34 cellular contexts compared by ENCODE assay signal in genomic region chr20:58963060-58963584, GRCh38. TPM values are rescaled to one million over a fixed set of nuclear protein-coding genes. Genes with fewer than 3 reads are reported as not detected.
DNase-seq lines count a peak whose midpoint lies in the region; ATAC-seq and TF ChIP-seq lines count a peak whose summit lies in the region.
"Had no signal": no experiment of that assay in that cellular context is flagged by ENCODE, and none has a peak within 500 bp of the region (broad histone marks: within the 10 kb centered on the region; RNA-seq: fewer than 3 reads in every experiment).

No MANE protein-coding gene starts in this region.

- H3K4ac ChIP-seq in H9 (ENCODE audit: low read depth, low read length) = no peak overlapping the region

- H3K36me3 ChIP-seq in mesodermal cell (ENCODE audit: control insufficient read depth, insufficient read depth, low read length) = no peaks in the 10 kb centered on the region
- H3K36me3 ChIP-seq: colonic mucosa, heart left ventricle, upper lobe of right lung had no signal

- H3K4me3 ChIP-seq in choroid plexus epithelial cell (ENCODE audit: low read depth, low read length) (no peak overlapping the region), mesodermal cell (ENCODE audit: extremely low read depth, insufficient read depth, low read length, poor library complexity, severe bottlenecking) (no peak overlapping the region)
- H3K4me3 ChIP-seq: A549, colonic mucosa, heart left ventricle, upper lobe of right lung had no signal

- H2BK120ac ChIP-seq in H9 (ENCODE audit: low read depth, low read length, poor library complexity, severe bottlenecking) = no peak overlapping the region

- H3K23ac ChIP-seq in H9 (ENCODE audit: insufficient read length, low read depth, low read length) = no peak overlapping the region

- no peak overlapping the region for H4K5ac ChIP-seq in H9 (ENCODE audit: insufficient read length, low read depth, low read length)

- no peak overlapping the region for H2AFZ ChIP-seq in H9 (ENCODE audit: low read length)

- peaks cover 6 to 9% of the 10 kb centered on the region in 2 experiments; a peak in 2 of 4 replicates for H3K4me1 Mint-ChIP-seq in H9
- H3K4me1 Mint-ChIP-seq: activated naive CD4-positive, alpha-beta T cell treated with anti-CD3 and anti-CD28 coated beads, Interleukin-2, amount 50 U/mL, for 24 hours; stimulated activated naive B cell treated with anti-CD40 and anti-IgM and Interleukin-4, amounts not matched to agents 10 μg/mL and 1 μg/mL and 100 μg/mL, for 72 hours had no signal

- TF ChIP-seq CTCF in 22Rv1 (IDR thresholded peaks at IDR 0.05) (peak; percentile 55), H9 (conservative IDR thresholded peaks at IDR 0.05) (peak; percentile 60), choroid plexus epithelial cell (conservative IDR thresholded peaks at IDR 0.05; ENCODE audit: low read depth, low read length) (peak; percentile 8)

- H3K27ac Mint-ChIP-seq in H9 = peak overlapping the region in 1 of 3 experiments; percentile 8; a peak in 1 of 7 replicates
- H3K27ac Mint-ChIP-seq: activated naive CD4-positive, alpha-beta T cell treated with anti-CD3 and anti-CD28 coated beads, Interleukin-2, amount 50 U/mL, for 24 hours; activated T-helper 2 cell treated with anti-CD3 and anti-CD28 coated beads, Interferon-gamma antibody, Interleukin-2, Interleukin-4, amounts not matched to agents 10 μg/mL and 5 μg/mL and 100 μg/mL, durations not matched to agents 14 hours and 24 hours and 36 hours; effector memory CD8-positive, alpha-beta T cell; naive thymus-derived CD4-positive, alpha-beta T cell; stimulated activated naive B cell treated with anti-CD40 and anti-IgM and Interleukin-4, amounts not matched to agents 10 μg/mL and 1 μg/mL and 100 μg/mL, for 72 hours had no signal

- no peak for ATAC-seq in HG03159 (IDR thresholded peaks at IDR 0.05; ENCODE audit: unreplicated experiment)
- no peak for ATAC-seq in HG03378 (IDR thresholded peaks at IDR 0.05; ENCODE audit: unreplicated experiment)
- ATAC-seq: A549; effector memory CD8-positive, alpha-beta T cell; foreskin keratinocyte; heart left ventricle; naive thymus-derived CD4-positive, alpha-beta T cell; Panc1; stimulated activated naive B cell treated with anti-CD40 and anti-IgM and Interleukin-4, amounts not matched to agents 10 μg/mL and 1 μg/mL and 100 μg/mL, for 72 hours; upper lobe of right lung had no signal

- H3K27me3 Mint-ChIP-seq in H9 (ENCODE audit: low read depth) = peaks cover 10% of the 10 kb centered on the region
- H3K27me3 Mint-ChIP-seq: activated naive CD4-positive, alpha-beta T cell treated with anti-CD3 and anti-CD28 coated beads, Interleukin-2, amount 50 U/mL, for 24 hours had no signal

- no peaks in the 10 kb centered on the region for H3K79me2 ChIP-seq in H9 (ENCODE audit: insufficient read depth, low read length)

- intact Hi-C loops in posterior cingulate gyrus (cut with DNase I) = no loop called here

- no peak overlapping the region for H4K8ac ChIP-seq in H9 (replicated peaks; ENCODE audit: insufficient read length, low read depth, low read length)

- no peak overlapping the region for H2BK5ac ChIP-seq in H9 (ENCODE audit: insufficient read length, low read length)

- no peaks in the 10 kb centered on the region for H3K9me3 ChIP-seq in H9 (ENCODE audit: control insufficient read depth, low read depth, low read length)
- peaks cover 3% of the 10 kb centered on the region for H3K9me3 ChIP-seq in mesodermal cell (ENCODE audit: control insufficient read depth, low read length)
- H3K9me3 ChIP-seq: colonic mucosa, upper lobe of right lung had no signal

- H3K56ac ChIP-seq in H9 (ENCODE audit: insufficient read length, low read depth, low read length) = no peak overlapping the region

- H3K14ac ChIP-seq in H9 (ENCODE audit: insufficient read depth, low read length) = no peak overlapping the region

- no peak overlapping the region for H3T11ph ChIP-seq in H9 (ENCODE audit: low read length)

- H3K79me1 ChIP-seq in H9 (ENCODE audit: insufficient read depth, low read depth, low read length, poor library complexity, severe bottlenecking) = no peaks in the 10 kb centered on the region

- H2BK15ac ChIP-seq in H9 (ENCODE audit: low read depth, low read length) = no peak overlapping the region

- no peak overlapping the region for H3K18ac ChIP-seq in H9 (ENCODE audit: insufficient read length, low read depth, low read length)

- no peaks in the 10 kb centered on the region for H3K27me3 ChIP-seq in H9 (ENCODE audit: insufficient read depth, low read length)
- H3K27me3 ChIP-seq: colonic mucosa, heart left ventricle, upper lobe of right lung had no signal

- H2BK12ac ChIP-seq in H9 (ENCODE audit: insufficient read length, low read depth, low read length) = no peak overlapping the region

- no peak overlapping the region for H4K91ac ChIP-seq in H9 (ENCODE audit: insufficient read length, low read depth, low read length)

- H3K36me3 Mint-ChIP-seq in H9 (ENCODE audit: insufficient read depth in 1 of 3, low read depth in 3 of 3) = no peaks in the 10 kb centered on the region
- H3K36me3 Mint-ChIP-seq: activated naive CD4-positive, alpha-beta T cell treated with anti-CD3 and anti-CD28 coated beads, Interleukin-2, amount 50 U/mL, for 24 hours had no signal

- WGBS in H9 (ENCODE audit: extremely low coverage, insufficient read length, low lambda C conversion rate) = no CpG with 5 or more reads among the region's 8 CpGs
- WGBS in mesodermal cell (ENCODE audit: insufficient coverage in 2 of 2), 2 experiments = 77 to 79% methylated on average over 3 of the region's 8 CpGs

- H3K4me2 ChIP-seq in H9 (ENCODE audit: insufficient read depth, insufficient read length, low read length) = no peak overlapping the region
- H3K4me2 ChIP-seq: A549 had no signal

- no peak overlapping the region for H2BK20ac ChIP-seq in H9 (ENCODE audit: low read depth, low read length, poor library complexity, severe bottlenecking)

- H4K20me1 ChIP-seq in H9 (ENCODE audit: control insufficient read depth, insufficient read depth, insufficient read length) = no peaks in the 10 kb centered on the region

- DNase-seq in H9 = no peak
- DNase-seq in choroid plexus epithelial cell (ENCODE audit: low read depth) = no peak
- no peak for DNase-seq in NCI-H748 treated with DMSO at 0.1 percent for 48 hours (lab: John Stamatoyannopoulos, UW)
- DNase-seq in posterior cingulate gyrus = no peak
- DNase-seq: activated CD4-positive, alpha-beta T cell treated with anti-CD3 and anti-CD28 coated beads for 4 hours; activated T-cell treated with anti-CD3 and anti-CD28 coated beads for 4 hours; AML-193; colonic mucosa; effector memory CD8-positive, alpha-beta T cell; foreskin keratinocyte; HCEC 1CT; heart left ventricle; Karpas-422; kidney glomerular epithelial cell; MV-4-11; naive thymus-derived CD4-positive, alpha-beta T cell; NCI-H1436 treated with DMSO at 0.1 percent for 48 hours; NCI-H2081 treated with DMSO at 0.1 percent for 48 hours; NCI-H226; NCI-H526 treated with DMSO at 0.1 percent for 48 hours; nucleus accumbens; Right ventricle myocardium superior; stimulated activated naive B cell treated with anti-CD40 and anti-IgM and Interleukin-4, amounts not matched to agents 10 μg/mL and 1 μg/mL and 100 μg/mL, for 72 hours; upper lobe of right lung had no signal

- H3K23me2 ChIP-seq in H9 (ENCODE audit: insufficient read length, low read depth, low read length, poor library complexity, severe bottlenecking) = no peaks in the 10 kb centered on the region

- H3K9me3 Mint-ChIP-seq in H9 = no peaks in the 10 kb centered on the region
- H3K9me3 Mint-ChIP-seq: activated naive CD4-positive, alpha-beta T cell treated with anti-CD3 and anti-CD28 coated beads, Interleukin-2, amount 50 U/mL, for 24 hours; activated T-helper 2 cell treated with anti-CD3 and anti-CD28 coated beads, Interferon-gamma antibody, Interleukin-2, Interleukin-4, amounts not matched to agents 10 μg/mL and 5 μg/mL and 100 μg/mL, durations not matched to agents 14 hours and 24 hours and 36 hours; effector memory CD8-positive, alpha-beta T cell had no signal

- no peak overlapping the region for H3K4me3 Mint-ChIP-seq in H9
- H3K4me3 Mint-ChIP-seq: activated naive CD4-positive, alpha-beta T cell treated with anti-CD3 and anti-CD28 coated beads, Interleukin-2, amount 50 U/mL, for 24 hours; effector memory CD8-positive, alpha-beta T cell; naive thymus-derived CD4-positive, alpha-beta T cell; stimulated activated naive B cell treated with anti-CD40 and anti-IgM and Interleukin-4, amounts not matched to agents 10 μg/mL and 1 μg/mL and 100 μg/mL, for 72 hours had no signal

- peak overlapping the region; percentile 36 for H3K27ac ChIP-seq in 22Rv1
- no peak overlapping the region for H3K27ac ChIP-seq in H9 (ENCODE audit: insufficient read length, low read depth, low read length)
- H3K27ac ChIP-seq in mesodermal cell (ENCODE audit: low read depth, low read length, severe bottlenecking) = peak overlapping the region; percentile 29
- H3K27ac ChIP-seq: A549, colonic mucosa, foreskin keratinocyte, upper lobe of right lung had no signal

- H3K4me1 ChIP-seq in H9 (ENCODE audit: insufficient read depth, low read length) = no peaks in the 10 kb centered on the region
- H3K4me1 ChIP-seq in mesodermal cell (ENCODE audit: control insufficient read depth, insufficient read depth, low read length, poor library complexity, severe bottlenecking) = no peaks in the 10 kb centered on the region
- H3K4me1 ChIP-seq: A549, colonic mucosa, foreskin keratinocyte, heart left ventricle, upper lobe of right lung had no signal

- no peak overlapping the region for H2AK5ac ChIP-seq in H9 (ENCODE audit: insufficient read length, low read length)

- no peak overlapping the region for H3K9ac ChIP-seq in H9 (ENCODE audit: extremely low read depth, insufficient read length, low read length)

RNA-seq across cellular contexts. Expression of gene NELFCD, which starts 17.9 kb away (rescaled TPM):
- 53.5 and 57.8 TPM in 2 replicates for total RNA-seq in H9 (2021)
- polyA plus RNA-seq in mesodermal cell (2013, experiment 1 of 2) = 83.9 TPM
- polyA plus RNA-seq in mesodermal cell (2013, experiment 2 of 2) = 79.0 TPM

RNA-seq across cellular contexts. Expression of gene CTSZ, which starts 43.9 kb away (rescaled TPM):
- 35.7 and 37.6 TPM in 2 replicates for total RNA-seq in H9 (2021)
- 65.5 TPM for polyA plus RNA-seq in mesodermal cell (2013, experiment 1 of 2)
- 60.4 TPM for polyA plus RNA-seq in mesodermal cell (2013, experiment 2 of 2)

RNA-seq across cellular contexts. Expression of gene TUBB1, which starts 56.1 kb away (rescaled TPM):
- total RNA-seq in H9 (2021) = not detected in 2 replicates
- not detected for polyA plus RNA-seq in mesodermal cell (2013, experiment 1 of 2)
- not detected for polyA plus RNA-seq in mesodermal cell (2013, experiment 2 of 2)
- total RNA-seq: activated T-helper 2 cell treated with anti-CD3 and anti-CD28 coated beads, Interferon-gamma antibody, Interleukin-2, Interleukin-4, amounts not matched to agents 10 μg/mL and 5 μg/mL and 100 μg/mL, durations not matched to agents 14 hours and 24 hours and 36 hours; colonic mucosa; foreskin keratinocyte; pulmonary artery endothelial cell; T-helper 2 cell treated with Interferon-gamma antibody and Interleukin-4, amounts not matched to agents 100 ng/mL and 5 ng/mL, for 36 hours had no signal
- polyA plus RNA-seq: foreskin keratinocyte had no signal

Comparison
In these comparisons a context has a peak if more than half of its experiments do, and no peak if none do; other contexts are left out.
1. CTCF ChIP-seq: peak in every context shown above with its lines; median percentile 60 in H9; 55 in 22Rv1; 8 in choroid plexus epithelial cell.